Comparison of ENCODE assay signal across 1 cellular context in the genomic region with DNA sequence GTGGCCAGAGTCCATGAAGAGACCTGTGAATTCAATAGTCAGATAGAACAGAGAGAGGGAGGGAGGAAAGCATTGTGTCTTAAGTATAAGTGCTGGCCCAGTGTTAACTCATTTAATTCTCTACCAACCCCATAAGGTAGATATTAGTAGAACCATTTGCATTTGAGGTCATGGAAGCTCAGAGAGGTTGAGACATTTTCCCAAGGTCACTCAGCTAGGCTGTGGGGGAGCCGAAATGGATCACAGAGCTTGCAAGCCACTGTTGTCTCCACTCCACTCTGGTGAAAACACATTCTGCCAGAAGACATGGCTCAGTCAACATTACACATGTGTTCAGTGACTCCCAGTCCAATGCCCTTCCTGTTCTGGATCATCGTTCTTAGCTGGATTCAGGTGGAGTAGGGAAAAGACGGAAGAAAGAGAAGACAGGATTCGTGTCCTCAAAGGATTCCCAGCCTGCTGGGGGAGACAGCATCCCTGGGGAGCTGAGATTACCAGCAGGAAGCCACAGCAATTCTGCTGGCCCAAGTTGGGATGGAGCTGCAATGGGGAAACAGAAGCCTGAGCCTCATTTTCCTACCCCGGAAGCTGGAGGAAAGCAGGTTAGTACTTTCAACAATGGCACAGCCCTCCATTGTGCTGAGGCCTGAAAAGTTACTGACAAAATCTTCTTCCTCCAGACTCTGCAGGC.
TF ChIP-seq lines count a peak whose summit lies in the region.

No MANE protein-coding gene starts in this region.

TF ChIP-seq in H1, 55 proteins besides CTCF, POLR2A, EP300 and RAD21:
- TF ChIP-seq NANOG (IDR thresholded peaks at IDR 0.05; ENCODE audit: insufficient read depth, low read depth, low read length, poor library complexity, severe bottlenecking) (no peak), KDM1A (IDR thresholded peaks at IDR 0.05; ENCODE audit: borderline replicate concordance, low read length) (peak; percentile 69; the same call in 1 of the 2 replicates), EZH2 (IDR thresholded peaks at IDR 0.05; ENCODE audit: low read depth, low read length, severe bottlenecking) (no peak), PHF8 (conservative IDR thresholded peaks at IDR 0.05; ENCODE audit: low read depth, low read length) (no peak), YY1 (IDR thresholded peaks at IDR 0.05; ENCODE audit: low read depth, low read length) (no peak)
TF ChIP-seq in H1: peak in this region for 1.
